In the genomic region with DNA sequence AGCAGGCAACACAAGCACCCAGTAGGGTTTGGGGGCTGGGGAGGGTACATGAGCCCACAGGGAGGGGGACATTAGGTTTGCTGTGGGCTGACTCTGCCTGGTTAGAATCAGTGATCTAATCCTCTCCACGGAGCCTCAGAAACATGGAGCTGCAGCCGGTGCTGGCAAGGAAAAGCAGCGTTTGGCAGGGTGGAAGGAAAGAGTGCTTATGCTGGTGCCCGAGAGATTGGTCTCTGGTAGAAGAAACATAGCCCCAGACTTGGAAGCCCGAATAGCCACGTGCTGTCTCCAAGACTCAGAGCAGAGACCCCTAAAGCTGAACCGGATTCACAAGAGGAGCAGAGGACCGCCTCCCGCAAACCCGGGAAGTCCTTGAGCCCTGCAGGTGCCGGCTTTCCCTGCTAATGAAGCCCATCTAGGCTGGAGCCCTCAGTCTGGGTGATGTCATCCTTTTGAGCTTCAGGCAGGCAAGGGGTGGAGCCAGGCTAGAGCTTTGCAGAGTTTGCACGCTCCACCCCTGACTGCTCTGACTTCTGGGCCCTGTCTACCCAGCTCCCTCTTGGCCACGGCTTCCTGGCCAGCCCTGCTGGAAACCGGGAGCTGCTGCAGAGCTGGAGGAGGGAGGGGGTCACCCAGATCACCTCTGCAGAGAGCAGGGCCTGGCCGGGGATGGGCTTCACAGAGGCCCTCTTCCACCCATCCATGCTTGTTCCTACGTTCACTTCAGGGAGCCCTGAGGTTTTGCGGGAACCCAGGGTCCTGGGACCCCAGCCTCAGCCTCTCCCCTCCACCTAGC, we compare ENCODE assay signal across 8 cellular contexts. TPM values are rescaled to one million over a fixed set of nuclear protein-coding genes. Genes with fewer than 3 reads are reported as not detected.
DNase-seq lines count a peak whose midpoint lies in the region; ATAC-seq and TF ChIP-seq lines count a peak whose summit lies in the region.

No MANE protein-coding gene starts in this region.

- TF ChIP-seq CTCF in BJ (IDR thresholded peaks at IDR 0.05; ENCODE audit: insufficient read depth, low read depth, low read length) (no peak), RWPE1 (conservative IDR thresholded peaks at IDR 0.05; ENCODE audit: low read depth) (no peak), foreskin keratinocyte (conservative IDR thresholded peaks at IDR 0.05) (no peak), nephron (IDR thresholded peaks at IDR 0.05; ENCODE audit: unreplicated experiment in 3 of 3) (no peak)

- H3K27me3 ChIP-seq in BJ (ENCODE audit: control insufficient read depth, insufficient read depth, low read length) (peaks cover 9% of the 10 kb centered on the region), foreskin keratinocyte (peaks cover 3% of the 10 kb centered on the region), stomach smooth muscle (ENCODE audit: control insufficient read depth in 1 of 2, insufficient read depth in 2 of 2, low read length in 2 of 2) (no peaks in the 10 kb centered on the region)

- peak overlapping the region; percentile 56 to 79 for H3K9ac ChIP-seq in stomach smooth muscle (ENCODE audit: low read length in 2 of 2)

- no peaks in the 10 kb centered on the region for H3K27me3 Mint-ChIP-seq in activated naive CD4-positive, alpha-beta T cell treated with anti-CD3 and anti-CD28 coated beads for 36 hours (ENCODE audit: low read depth)
- H3K27me3 Mint-ChIP-seq in nephron (ENCODE audit: low read depth) = peaks cover 28% of the 10 kb centered on the region

- no peaks in the 10 kb centered on the region for H3K9me3 Mint-ChIP-seq in activated naive CD4-positive, alpha-beta T cell treated with anti-CD3 and anti-CD28 coated beads for 36 hours
- H3K9me3 Mint-ChIP-seq in nephron = no peaks in the 10 kb centered on the region

- peaks cover 52% of the 10 kb centered on the region for H3K4me1 Mint-ChIP-seq in activated naive CD4-positive, alpha-beta T cell treated with anti-CD3 and anti-CD28 coated beads for 36 hours (ENCODE audit: low read depth)
- H3K4me1 Mint-ChIP-seq in nephron = peaks cover 63% of the 10 kb centered on the region

- DNase-seq in BJ (ENCODE audit: low read depth) = peak; percentile 39
- peak; percentile 84 for DNase-seq in Jurkat, Clone E6-1 (ENCODE audit: low read depth, low spot score)
- peak; percentile 70 for DNase-seq in RWPE1 (ENCODE audit: low spot score)
- peak; percentile 84 for DNase-seq in activated naive CD4-positive, alpha-beta T cell treated with anti-CD3 and anti-CD28 coated beads for 36 hours
- DNase-seq in foreskin keratinocyte = peak in 1 of 2 donors; percentile 75

- ATAC-seq in GM21390 (IDR thresholded peaks at IDR 0.05; ENCODE audit: unreplicated experiment) (peak; percentile 63), foreskin keratinocyte (peak; percentile 84)

- CTCF ChIA-PET in BJ (lab: Yijun Ruan, JAX) (interaction anchor here (0.7 to 1.9 kb wide), 8 partner anchors 10 to 108 kb away, joined by 3 to 7 read pairs (median 4); no protein-coding TSS in a partner anchor), RWPE1 (lab: Yijun Ruan, JAX) (interaction anchor here (0.5 to 1.4 kb wide), 3 partner anchors 16 to 106 kb away, joined by 3 to 5 read pairs (median 3); no protein-coding TSS in a partner anchor)
- CTCF ChIA-PET in activated naive CD4-positive, alpha-beta T cell treated with anti-CD3 and anti-CD28 coated beads for 36 hours (lab: Charles Lee) = interaction anchor here (0.7 to 1.4 kb wide), 4 partner anchors 11 to 106 kb away, joined by 3 to 4 read pairs (median 3); no protein-coding TSS in a partner anchor

- peak overlapping the region; percentile 43 for H3K27ac Mint-ChIP-seq in activated naive CD4-positive, alpha-beta T cell treated with anti-CD3 and anti-CD28 coated beads for 36 hours
- H3K27ac Mint-ChIP-seq in nephron = peak overlapping the region; percentile 83 to 94 (median 87)

- H3K36me3 ChIP-seq in BJ (ENCODE audit: control insufficient read depth, insufficient read depth, low read length) = no peaks in the 10 kb centered on the region
- H3K36me3 ChIP-seq in stomach smooth muscle (ENCODE audit: control insufficient read depth in 2 of 2, insufficient read depth in 2 of 2, low read length in 2 of 2) = no peaks in the 10 kb centered on the region

- H3K4me1 ChIP-seq in foreskin keratinocyte (peaks cover 18% of the 10 kb centered on the region), stomach smooth muscle (ENCODE audit: control insufficient read depth, insufficient read depth, low read length) (peaks cover 63% of the 10 kb centered on the region)

- peak overlapping the region; percentile 44 for H3K4me3 Mint-ChIP-seq in activated naive CD4-positive, alpha-beta T cell treated with anti-CD3 and anti-CD28 coated beads for 36 hours
- peak overlapping the region; percentile 57 to 73 (median 69) for H3K4me3 Mint-ChIP-seq in nephron

- POLR2A ChIA-PET in BJ (lab: Charles Lee) (interaction anchor here (0.7 kb wide), 1 partner anchor 16 kb away, joined by 3 read pairs; no protein-coding TSS in a partner anchor), RWPE1 (lab: Yijun Ruan, JAX; ENCODE audit: low non-redundant PET) (interaction anchor here (1.5 kb wide), 1 partner anchor 22 kb away, joined by 4 read pairs; no protein-coding TSS in a partner anchor)

- no peaks in the 10 kb centered on the region for H3K9me3 ChIP-seq in stomach smooth muscle (ENCODE audit: control insufficient read depth in 2 of 2, low read length in 2 of 2)

- peak overlapping the region; percentile 82 for H3K27ac ChIP-seq in RWPE1
- no peak overlapping the region for H3K27ac ChIP-seq in foreskin keratinocyte
- peak overlapping the region; percentile 94 for H3K27ac ChIP-seq in stomach smooth muscle (ENCODE audit: low read length)

- intact Hi-C loops in activated naive CD4-positive, alpha-beta T cell treated with anti-CD3 and anti-CD28 coated beads for 36 hours (cut with micrococcal nuclease) = loop anchor here (1.0 kb wide), 1 partner anchor 77 kb away; no protein-coding TSS in a partner anchor

- H3K4me3 ChIP-seq in BJ (ENCODE audit: low read depth, low read length) (0 out of 2 replicates have a peak overlapping the region, but pooled peaks have one; percentile 7), stomach smooth muscle (ENCODE audit: low read length in 2 of 2) (peak overlapping the region; percentile 57 to 69)
- peak overlapping the region; percentile 13; the same call in 1 of the 2 replicates for H3K4me3 ChIP-seq in Jurkat, Clone E6-1 (ENCODE audit: low read length)

- no peaks in the 10 kb centered on the region for H3K36me3 Mint-ChIP-seq in activated naive CD4-positive, alpha-beta T cell treated with anti-CD3 and anti-CD28 coated beads for 36 hours (ENCODE audit: low read depth)
- H3K36me3 Mint-ChIP-seq in nephron (ENCODE audit: low read depth) = no peaks in the 10 kb centered on the region

RNA-seq across cellular contexts. Expression of a gene that starts 35.0 kb away (rescaled TPM):
- polyA plus RNA-seq in BJ (2011; rRNA removed) = 41.2 and 42.3 TPM in 2 replicates
- polyA minus RNA-seq in BJ (2011; rRNA and poly(A)+ RNA removed) = 22.1 and 25.9 TPM in 2 replicates
- 42.8 TPM for polyA plus RNA-seq in Jurkat, Clone E6-1 (2012; ENCODE audit: insufficient read depth, insufficient read length)
- 1 to 10 TPM; 4.0 to 6.4 TPM for total RNA-seq in activated naive CD4-positive, alpha-beta T cell treated with anti-CD3 and anti-CD28 coated beads for 36 hours
- total RNA-seq in foreskin keratinocyte = 1.9 and 6.3 TPM in 2 replicates
- polyA plus RNA-seq in foreskin keratinocyte = 0.85 and 2.7 TPM in 2 replicates

Comparison
In these comparisons a context has a peak if more than half of its experiments do, and no peak if none do; other contexts are left out.
1. H3K4me3 ChIP-seq: peak in every context shown above with its lines; median percentile 63 in stomach smooth muscle; 13 in Jurkat, Clone E6-1; 7 in BJ.